19 cellular contexts compared by ENCODE assay signal in genomic region chr3:58250093-58250707, GRCh38. TPM values are rescaled to one million over a fixed set of nuclear protein-coding genes. Genes with fewer than 3 reads are reported as not detected.
A peak's percentile ranks its signal among the peaks of the same experiment; 100 is the strongest.
DNase-seq lines count a peak whose midpoint lies in the region; TF ChIP-seq lines count a peak whose summit lies in the region.
"Had no signal": no experiment of that assay in that cellular context is flagged by ENCODE, and none has a peak within 500 bp of the region (broad histone marks: within the 10 kb centered on the region; RNA-seq: fewer than 3 reads in every experiment).

No MANE protein-coding gene starts in this region.

- H3K27ac ChIP-seq in VCaP (no peak overlapping the region), layer of hippocampus (ENCODE audit: low read depth, low read length) (peak overlapping the region; percentile 8), adrenal gland (peak overlapping the region in 1 of 5 donors; percentile 31)
- H3K27ac ChIP-seq: parathyroid adenoma had no signal

- H3K36me3 Mint-ChIP-seq in nephron (ENCODE audit: low read depth) (no peaks in the 10 kb centered on the region), type B pancreatic cell (no peaks in the 10 kb centered on the region)

- peak overlapping the region in 2 of 3 experiments; percentile 4 to 45 for H3K4me3 Mint-ChIP-seq in nephron
- H3K4me3 Mint-ChIP-seq in type B pancreatic cell: peak overlapping the region; percentile 14
- H3K4me3 Mint-ChIP-seq: stimulated activated naive CD8-positive, alpha-beta T cell treated with anti-CD3 and anti-CD28 coated beads, Interleukin-15, Interleukin-2, amounts not matched to agents 100 ng/mL and 50 ng/mL, for 24 hours; T-helper 1 cell treated with Interleukin-12 subunit alpha and Interleukin-12 subunit beta and Interleukin-4 antibody, amounts not matched to agents 30 μg/mL and 1 μg/mL, for 36 hours had no signal

- peaks cover 0 to 14% of the 10 kb centered on the region in 2 donors for H3K4me1 ChIP-seq in adrenal gland (replicated peaks in 1 of 2)
- H3K4me1 ChIP-seq: parathyroid adenoma had no signal

- WGBS in adrenal gland, 4 donors: 74 to 84% (median 77%) methylated on average over 8 of the region's 8 CpGs

- H3K4me1 Mint-ChIP-seq in nephron: peaks cover 29% of the 10 kb centered on the region
- H3K4me1 Mint-ChIP-seq in type B pancreatic cell (ENCODE audit: unreplicated experiment): peaks cover 34% of the 10 kb centered on the region

- intact Hi-C loops in adrenal gland (cut with DNase I): no loop called here

- H3K27ac Mint-ChIP-seq in nephron (peak overlapping the region; percentile 77 to 90 (median 84)), type B pancreatic cell (peak overlapping the region; percentile 9)
- H3K27ac Mint-ChIP-seq: stimulated activated naive CD8-positive, alpha-beta T cell treated with anti-CD3 and anti-CD28 coated beads, Interleukin-15, Interleukin-2, amounts not matched to agents 100 ng/mL and 50 ng/mL, for 24 hours; T-helper 1 cell treated with Interleukin-12 subunit alpha and Interleukin-12 subunit beta and Interleukin-4 antibody, amounts not matched to agents 30 μg/mL and 1 μg/mL, for 36 hours had no signal

- H3K27me3 Mint-ChIP-seq in nephron (ENCODE audit: low read depth): no peaks in the 10 kb centered on the region
- no peaks in the 10 kb centered on the region for H3K27me3 Mint-ChIP-seq in type B pancreatic cell
- H3K27me3 Mint-ChIP-seq: B cell; stimulated activated naive CD8-positive, alpha-beta T cell treated with anti-CD3 and anti-CD28 coated beads, Interleukin-15, Interleukin-2, amounts not matched to agents 100 ng/mL and 50 ng/mL, for 24 hours had no signal

- DNase-seq in type B pancreatic cell (ENCODE audit: extremely low spot score, unreplicated experiment) (no peak), adrenal gland (no peak), NCI-H2171 treated with DMSO at 0.1 percent for 48 hours (lab: John Stamatoyannopoulos, UW) (no peak), AG20443 (ENCODE audit: low spot score) (no peak)
- DNase-seq: activated CD4-positive, alpha-beta T cell treated with anti-CD3 and anti-CD28 coated beads for 1 hour; activated gamma-delta T cell; aorta; Karpas-422; NCI-H226; NK-92 treated with Interleukin-12 subunit alpha and Interleukin-12 subunit beta, amount 100 ng/mL, for 24 hours had no signal

- no peak for TF ChIP-seq POLR2A in adrenal gland (IDR thresholded peaks at IDR 0.05)

- no peaks in the 10 kb centered on the region for H3K36me3 ChIP-seq in adrenal gland (replicated peaks in 1 of 2)

- no peaks in the 10 kb centered on the region for H3K9me3 ChIP-seq in adrenal gland (replicated peaks in 1 of 3)

- H3K4me3 ChIP-seq in adrenal gland: no peak overlapping the region
- H3K4me3 ChIP-seq: GM12878 had no signal

- 0 out of 2 replicates have a peak, but pooled peaks have one; percentile 3 for TF ChIP-seq CTCF in VCaP (conservative IDR thresholded peaks at IDR 0.05)
- TF ChIP-seq CTCF in nephron (IDR thresholded peaks at IDR 0.05; ENCODE audit: unreplicated experiment in 3 of 3): peak in 1 of 3 experiments; percentile 6
- TF ChIP-seq CTCF in type B pancreatic cell (conservative IDR thresholded peaks at IDR 0.05): peak; percentile 28
- no peak for TF ChIP-seq CTCF in adrenal gland (IDR thresholded peaks at IDR 0.05)

- H3K9me3 Mint-ChIP-seq in nephron (no peaks in the 10 kb centered on the region), type B pancreatic cell (no peaks in the 10 kb centered on the region)
- H3K9me3 Mint-ChIP-seq: stimulated activated naive CD8-positive, alpha-beta T cell treated with anti-CD3 and anti-CD28 coated beads, Interleukin-15, Interleukin-2, amounts not matched to agents 100 ng/mL and 50 ng/mL, for 24 hours; T-helper 1 cell treated with Interleukin-12 subunit alpha and Interleukin-12 subunit beta and Interleukin-4 antibody, amounts not matched to agents 30 μg/mL and 1 μg/mL, for 36 hours had no signal

- H3K27me3 ChIP-seq in layer of hippocampus (ENCODE audit: control insufficient read depth, insufficient read depth, low read length) (no peaks in the 10 kb centered on the region), adrenal gland (no peaks in the 10 kb centered on the region)

RNA-seq across cellular contexts. Expression of gene ABHD6, which starts 12.6 kb away (rescaled TPM):
- 15.7 and 25.4 TPM in 2 replicates for total RNA-seq in type B pancreatic cell (ENCODE audit: low replicate concordance)
- total RNA-seq in adrenal gland: 10 to 100 TPM; 17.2 to 36.6 (median 27.8) TPM
- 10 to 100 TPM; 10.2 to 28.0 (median 14.6) TPM for polyA plus RNA-seq in adrenal gland

RNA-seq across cellular contexts. Expression of gene DNASE1L3, which starts 39.4 kb away (rescaled TPM):
- total RNA-seq in type B pancreatic cell (ENCODE audit: low replicate concordance) (not detected in 2 replicates), adrenal gland (10 to 100 TPM; 42.9 to 83.9 (median 58.4) TPM)
- polyA plus RNA-seq in adrenal gland: 10 to 100 TPM; 29.2 to 57.6 (median 46.3) TPM
- total RNA-seq: epithelial cell of proximal tubule had no signal

RNA-seq across cellular contexts. Expression of gene RPP14, which starts 55.8 kb away (rescaled TPM):
- total RNA-seq in type B pancreatic cell (ENCODE audit: low replicate concordance): 22.1 and 23.3 TPM in 2 replicates
- total RNA-seq in adrenal gland: 10 to 100 TPM in 7 of 8 donors, 1 to 10 TPM in 1; 9.2 to 20.9 (median 14.3) TPM
- 10 to 100 TPM in 2 of 3 donors, 1 to 10 TPM in 1; 9.8 to 15.3 (median 10.1) TPM for polyA plus RNA-seq in adrenal gland

RNA-seq across cellular contexts. Expression of gene HTD2, which starts 56.1 kb away (rescaled TPM):
- total RNA-seq in type B pancreatic cell (ENCODE audit: low replicate concordance): 10.6 and 11.4 TPM in 2 replicates
- 10 to 100 TPM in 6 of 8 donors, 1 to 10 TPM in 2; 6.6 to 13.1 (median 10.7) TPM for total RNA-seq in adrenal gland
- 1 to 10 TPM; 1.6 to 9.6 (median 2.0) TPM for polyA plus RNA-seq in adrenal gland

Comparison
In these comparisons a context has a peak if more than half of its experiments do, and no peak if none do; other contexts are left out.
1. CTCF ChIP-seq: peak in VCaP (single experiment) and type B pancreatic cell (single experiment); none in adrenal gland (0 of 6).
2. RNA of gene DNASE1L3, which starts 39.4 kb away (total RNA-seq): 42.9 to 83.9 TPM in adrenal gland; not detected in type B pancreatic cell; every median in the first group is over 10 times any median in the second.